Comparison of ENCODE assay signal across 24 cellular contexts in the genomic region with DNA sequence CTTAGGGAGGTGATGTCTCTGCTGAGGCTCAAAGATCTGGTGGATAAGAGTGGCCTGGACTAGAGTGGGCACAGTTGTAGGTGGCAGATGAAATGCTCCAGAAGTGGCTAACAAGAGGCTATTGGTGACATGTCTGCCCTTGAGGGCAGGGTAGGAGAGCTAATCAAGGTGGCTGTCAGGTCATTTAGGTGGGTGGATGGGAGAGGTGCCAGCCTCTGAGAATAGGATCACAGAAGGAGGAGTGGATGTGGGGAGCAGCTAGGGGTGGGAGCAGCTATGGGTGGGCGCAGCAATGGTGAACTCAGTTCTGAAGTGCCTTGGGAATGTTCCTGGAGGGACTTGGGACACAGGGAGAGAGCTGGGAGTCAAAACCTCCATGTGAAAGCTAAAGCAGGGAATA.
"Had no signal": no experiment of that assay in that cellular context is flagged by ENCODE, and none has a peak within 500 bp of the region (broad histone marks: within the 10 kb centered on the region; RNA-seq: fewer than 3 reads in every experiment).

No MANE protein-coding gene starts in this region.

- H3K27ac Mint-ChIP-seq: IgD-negative memory B cell had no signal

- ATAC-seq: Panc1, PC-3 had no signal

- H3K4me2 ChIP-seq: KMS-11, SK-N-SH had no signal

- H3K9me3 Mint-ChIP-seq: IgD-negative memory B cell had no signal

- H3K4me3 ChIP-seq: K562 had no signal

- H3K27ac ChIP-seq: KMS-11, RWPE1 had no signal

- DNase-seq: Kasumi-1, MM.1S, NCI-H1048, NCI-H1105, NCI-H1417, NCI-H1436 treated with DMSO at 0.1 percent for 48 hours, NCI-H1694, NCI-H187 treated with DMSO at 0.1 percent for 48 hours, NCI-H2029 treated with DMSO at 0.1 percent for 48 hours, NCI-H2171 treated with DMSO at 0.1 percent for 48 hours, NCI-H345, NCI-H446 treated with DMSO at 0.1 percent for 48 hours, NCI-H510A treated with DMSO at 0.1 percent for 48 hours, NCI-H526, NCI-H82, PC-3, SHP77, SK-N-SH, SW 1271 had no signal

- FAIRE-seq: K562 had no signal

- H3K9me3 ChIP-seq: SK-N-SH had no signal

- H3K36me3 Mint-ChIP-seq: IgD-negative memory B cell had no signal

- H3K9ac ChIP-seq: KMS-11, SK-N-SH had no signal

- H3K4me3 Mint-ChIP-seq: IgD-negative memory B cell had no signal
